16 cellular contexts compared by ENCODE assay signal in the genomic region with DNA sequence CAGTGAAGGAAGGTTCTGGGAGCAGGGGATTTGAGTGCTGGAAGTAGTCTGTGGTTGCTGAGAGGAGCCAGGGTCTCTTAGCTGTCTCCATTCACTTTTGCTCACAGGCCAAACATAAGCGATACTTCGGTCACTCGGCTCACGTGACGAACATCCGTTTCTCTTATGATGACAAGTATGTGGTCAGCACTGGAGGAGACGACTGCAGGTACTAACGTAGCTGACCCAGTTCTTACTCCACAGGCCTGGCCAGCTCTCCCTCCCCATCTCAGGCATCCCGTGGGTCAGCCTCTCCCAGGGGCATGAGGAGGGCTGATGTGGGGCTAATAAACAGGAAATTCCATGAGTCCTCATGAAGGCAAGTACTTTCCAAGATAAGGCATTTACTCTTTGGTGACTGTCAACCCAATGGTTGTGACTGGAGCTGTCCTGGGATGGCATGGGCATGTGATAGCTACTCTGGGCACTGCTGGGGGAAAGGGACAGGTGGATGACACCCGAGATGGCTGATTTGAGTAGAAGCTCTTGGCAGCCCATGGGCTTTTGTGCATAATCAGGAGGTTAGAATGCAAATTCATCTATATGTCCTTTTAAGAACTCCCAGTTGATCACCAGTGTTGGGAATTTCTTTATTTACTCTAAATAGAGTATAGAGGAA.
A peak's percentile ranks its signal among the peaks of the same experiment; 100 is the strongest.
DNase-seq lines count a peak whose midpoint lies in the region; ATAC-seq and TF ChIP-seq lines count a peak whose summit lies in the region.
"Had no signal": no experiment of that assay in that cellular context is flagged by ENCODE, and none has a peak within 500 bp of the region (broad histone marks: within the 10 kb centered on the region; RNA-seq: fewer than 3 reads in every experiment).

No MANE protein-coding gene starts in this region.

- peaks cover 12% of the 10 kb centered on the region for H3K4me1 ChIP-seq in right cardiac atrium (ENCODE audit: control insufficient read depth, insufficient read depth, low read length)

- DNase-seq in activated CD8-positive, alpha-beta T cell treated with anti-CD3 and anti-CD28 coated beads, Interleukin-2, amount 10 ng/mL, durations not matched to agents 7 days and 5 days: no peak
- DNase-seq in activated CD8-positive, alpha-beta T cell treated with anti-CD3 and anti-CD28 coated beads for 36 hours: no peak
- DNase-seq in right cardiac atrium (no peak), NCI-H1105 (lab: John Stamatoyannopoulos, UW) (no peak), ecto neural progenitor cell (ENCODE audit: low spot score) (no peak)
- DNase-seq in stimulated activated effector memory CD8-positive, alpha-beta T cell treated with anti-CD3 and anti-CD28 coated beads, Interleukin-12 subunit alpha, Interleukin-12 subunit beta, amount 100 ng/mL, for 72 hours (ENCODE audit: low spot score in 2 of 2): no peak
- DNase-seq in activated CD4-positive, alpha-beta T cell treated with anti-CD3 and anti-CD28 coated beads for 48 hours: no peak
- DNase-seq: activated CD4-positive, alpha-beta T cell treated with anti-CD3 and anti-CD28 coated beads for 1 hour; adrenal gland; BE2C; kidney glomerular epithelial cell; NCI-H69; SK-N-SH; small intestine had no signal

- WGBS in right cardiac atrium: 66% methylated on average over 10 of the region's 10 CpGs

- H3K27ac Mint-ChIP-seq in activated CD8-positive, alpha-beta T cell treated with anti-CD3 and anti-CD28 coated beads, Interleukin-2, amount 10 ng/mL, durations not matched to agents 7 days and 5 days: peak overlapping the region; percentile 26
- H3K27ac Mint-ChIP-seq in activated CD8-positive, alpha-beta T cell treated with anti-CD3 and anti-CD28 coated beads for 36 hours: no peak overlapping the region
- H3K27ac Mint-ChIP-seq in brain: peak overlapping the region; percentile 27 to 91 (median 52)
- H3K27ac Mint-ChIP-seq in stimulated activated effector memory CD8-positive, alpha-beta T cell treated with anti-CD3 and anti-CD28 coated beads, Interleukin-12 subunit alpha, Interleukin-12 subunit beta, amount 100 ng/mL, for 72 hours: peak overlapping the region; percentile 37

- no peak for TF ChIP-seq CTCF in activated CD8-positive, alpha-beta T cell treated with anti-CD3 and anti-CD28 coated beads for 36 hours (IDR thresholded peaks at IDR 0.05)
- no peak for TF ChIP-seq CTCF in brain (conservative IDR thresholded peaks at IDR 0.05)

- CTCF ChIA-PET in activated CD8-positive, alpha-beta T cell treated with anti-CD3 and anti-CD28 coated beads, Interleukin-2, amount 10 ng/mL, durations not matched to agents 7 days and 5 days (lab: Charles Lee): no interaction called here
- CTCF ChIA-PET in activated CD8-positive, alpha-beta T cell treated with anti-CD3 and anti-CD28 coated beads for 36 hours (lab: Charles Lee): interaction anchor here (0.9 kb wide), 1 partner anchor 13 kb away, joined by 3 read pairs; no protein-coding TSS in a partner anchor

- no peak for ATAC-seq in activated CD8-positive, alpha-beta T cell treated with anti-CD3 and anti-CD28 coated beads, Interleukin-2, amount 10 ng/mL, durations not matched to agents 7 days and 5 days
- ATAC-seq in activated CD8-positive, alpha-beta T cell treated with anti-CD3 and anti-CD28 coated beads for 36 hours: no peak
- peak; percentile 14 to 38 for ATAC-seq in right cardiac atrium
- ATAC-seq in stimulated activated effector memory CD8-positive, alpha-beta T cell treated with anti-CD3 and anti-CD28 coated beads, Interleukin-12 subunit alpha, Interleukin-12 subunit beta, amount 100 ng/mL, for 72 hours: no peak

- no peaks in the 10 kb centered on the region for H3K27me3 ChIP-seq in right cardiac atrium (ENCODE audit: control insufficient read depth, insufficient read depth)
- H3K27me3 ChIP-seq: adrenal gland, BE2C had no signal

- intact Hi-C loops in activated CD8-positive, alpha-beta T cell treated with anti-CD3 and anti-CD28 coated beads for 36 hours (cut with micrococcal nuclease): no loop called here
- intact Hi-C loops in right cardiac atrium (cut with DNase I): no loop called here

- H3K4me3 Mint-ChIP-seq in activated CD8-positive, alpha-beta T cell treated with anti-CD3 and anti-CD28 coated beads, Interleukin-2, amount 10 ng/mL, durations not matched to agents 7 days and 5 days: no peak overlapping the region
- no peak overlapping the region for H3K4me3 Mint-ChIP-seq in activated CD8-positive, alpha-beta T cell treated with anti-CD3 and anti-CD28 coated beads for 36 hours
- no peak overlapping the region for H3K4me3 Mint-ChIP-seq in brain
- no peak overlapping the region for H3K4me3 Mint-ChIP-seq in stimulated activated effector memory CD8-positive, alpha-beta T cell treated with anti-CD3 and anti-CD28 coated beads, Interleukin-12 subunit alpha, Interleukin-12 subunit beta, amount 100 ng/mL, for 72 hours
- H3K4me3 Mint-ChIP-seq: central memory CD8-positive, alpha-beta T cell had no signal

- H3K27me3 Mint-ChIP-seq in activated CD8-positive, alpha-beta T cell treated with anti-CD3 and anti-CD28 coated beads, Interleukin-2, amount 10 ng/mL, durations not matched to agents 7 days and 5 days (ENCODE audit: low read depth): no peaks in the 10 kb centered on the region
- H3K27me3 Mint-ChIP-seq in activated CD8-positive, alpha-beta T cell treated with anti-CD3 and anti-CD28 coated beads for 36 hours: no peaks in the 10 kb centered on the region
- no peaks in the 10 kb centered on the region for H3K27me3 Mint-ChIP-seq in brain
- H3K27me3 Mint-ChIP-seq: central memory CD8-positive, alpha-beta T cell had no signal

- peaks cover 11% of the 10 kb centered on the region for H3K36me3 Mint-ChIP-seq in activated CD8-positive, alpha-beta T cell treated with anti-CD3 and anti-CD28 coated beads, Interleukin-2, amount 10 ng/mL, durations not matched to agents 7 days and 5 days (ENCODE audit: low read depth)
- peaks cover 18% of the 10 kb centered on the region for H3K36me3 Mint-ChIP-seq in activated CD8-positive, alpha-beta T cell treated with anti-CD3 and anti-CD28 coated beads for 36 hours (ENCODE audit: low read depth)
- peaks cover 56% of the 10 kb centered on the region for H3K36me3 Mint-ChIP-seq in brain
- peaks cover 20% of the 10 kb centered on the region for H3K36me3 Mint-ChIP-seq in stimulated activated effector memory CD8-positive, alpha-beta T cell treated with anti-CD3 and anti-CD28 coated beads, Interleukin-12 subunit alpha, Interleukin-12 subunit beta, amount 100 ng/mL, for 72 hours

- H3K9me3 ChIP-seq in right cardiac atrium (ENCODE audit: control insufficient read depth, low read length): no peaks in the 10 kb centered on the region
- H3K9me3 ChIP-seq: adrenal gland, BE2C, SK-N-SH had no signal

- no peaks in the 10 kb centered on the region for H3K9me3 Mint-ChIP-seq in activated CD8-positive, alpha-beta T cell treated with anti-CD3 and anti-CD28 coated beads, Interleukin-2, amount 10 ng/mL, durations not matched to agents 7 days and 5 days (ENCODE audit: insufficient read depth)
- H3K9me3 Mint-ChIP-seq in activated CD8-positive, alpha-beta T cell treated with anti-CD3 and anti-CD28 coated beads for 36 hours: no peaks in the 10 kb centered on the region
- no peaks in the 10 kb centered on the region for H3K9me3 Mint-ChIP-seq in brain
- no peaks in the 10 kb centered on the region for H3K9me3 Mint-ChIP-seq in stimulated activated effector memory CD8-positive, alpha-beta T cell treated with anti-CD3 and anti-CD28 coated beads, Interleukin-12 subunit alpha, Interleukin-12 subunit beta, amount 100 ng/mL, for 72 hours

- peaks cover 17% of the 10 kb centered on the region for H3K4me1 Mint-ChIP-seq in activated CD8-positive, alpha-beta T cell treated with anti-CD3 and anti-CD28 coated beads, Interleukin-2, amount 10 ng/mL, durations not matched to agents 7 days and 5 days (ENCODE audit: low read depth)
- peaks cover 32% of the 10 kb centered on the region for H3K4me1 Mint-ChIP-seq in activated CD8-positive, alpha-beta T cell treated with anti-CD3 and anti-CD28 coated beads for 36 hours (ENCODE audit: low read depth)
- peaks cover 76% of the 10 kb centered on the region for H3K4me1 Mint-ChIP-seq in brain
- peaks cover 15% of the 10 kb centered on the region for H3K4me1 Mint-ChIP-seq in stimulated activated effector memory CD8-positive, alpha-beta T cell treated with anti-CD3 and anti-CD28 coated beads, Interleukin-12 subunit alpha, Interleukin-12 subunit beta, amount 100 ng/mL, for 72 hours

- no peak overlapping the region for H3K4me3 ChIP-seq in right cardiac atrium (ENCODE audit: low read length)
- H3K4me3 ChIP-seq: adrenal gland had no signal

- POLR2A ChIA-PET in activated CD8-positive, alpha-beta T cell treated with anti-CD3 and anti-CD28 coated beads, Interleukin-2, amount 10 ng/mL, durations not matched to agents 7 days and 5 days (lab: Charles Lee): interaction anchor here (0.5 kb wide), 1 partner anchor 8 kb away, joined by 5 read pairs; no protein-coding TSS in a partner anchor
- POLR2A ChIA-PET in activated CD8-positive, alpha-beta T cell treated with anti-CD3 and anti-CD28 coated beads for 36 hours (lab: Charles Lee): no interaction called here

- no peak overlapping the region for H3K27ac ChIP-seq in right cardiac atrium (ENCODE audit: low read length)
- H3K27ac ChIP-seq: adrenal gland had no signal

Comparison
In these comparisons a context has a peak if more than half of its experiments do, and no peak if none do; other contexts are left out.
1. ATAC-seq: peak in right cardiac atrium (2 of 2); none in activated CD8-positive, alpha-beta T cell treated with anti-CD3 and anti-CD28 coated beads, Interleukin-2, amount 10 ng/mL, durations not matched to agents 7 days and 5 days (single experiment), activated CD8-positive, alpha-beta T cell treated with anti-CD3 and anti-CD28 coated beads for 36 hours (single experiment) and stimulated activated effector memory CD8-positive, alpha-beta T cell treated with anti-CD3 and anti-CD28 coated beads, Interleukin-12 subunit alpha, Interleukin-12 subunit beta, amount 100 ng/mL, for 72 hours (single experiment).